Comparison of ENCODE assay signal across 16 cellular contexts in the genomic region with DNA sequence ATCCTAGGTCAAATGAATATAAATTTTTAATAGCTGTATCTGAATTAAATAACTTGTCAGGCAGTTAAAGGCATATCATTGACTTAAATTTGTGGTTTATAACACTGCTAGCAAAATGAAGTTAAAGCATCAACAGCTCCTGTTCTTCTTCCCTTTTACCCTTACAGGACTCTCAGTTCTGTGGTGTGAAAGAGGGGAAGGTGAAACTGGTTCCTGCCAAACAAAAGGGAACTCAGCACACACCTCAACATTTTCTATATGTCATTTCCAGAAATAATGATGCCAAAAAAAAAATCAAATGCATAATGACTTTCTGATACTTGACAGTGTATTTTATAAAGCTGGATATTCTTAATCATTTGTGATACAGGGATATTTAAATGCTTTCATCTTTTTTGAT. TPM values are rescaled to one million over a fixed set of nuclear protein-coding genes. Genes with fewer than 3 reads are reported as not detected.
A peak's percentile ranks its signal among the peaks of the same experiment; 100 is the strongest.
DNase-seq lines count a peak whose midpoint lies in the region; ATAC-seq and TF ChIP-seq lines count a peak whose summit lies in the region.
"Had no signal": no experiment of that assay in that cellular context is flagged by ENCODE, and none has a peak within 500 bp of the region (broad histone marks: within the 10 kb centered on the region; RNA-seq: fewer than 3 reads in every experiment).

No MANE protein-coding gene starts in this region.

- peak overlapping the region; percentile 17 for H3K4me3 Mint-ChIP-seq in activated B cell treated with CpG ODN at 0.5 μM for 24 hours
- H3K4me3 Mint-ChIP-seq: activated T-helper 1 cell treated with anti-CD3 and anti-CD28 coated beads, Interleukin-12 subunit alpha, Interleukin-12 subunit beta, Interleukin-2, Interleukin-4 antibody, amounts not matched to agents 30 ng/mL and 10 ng/mL and 1 ng/mL, durations not matched to agents 14 hours and 24 hours and 36 hours had no signal

- H3K27me3 Mint-ChIP-seq in activated B cell treated with CpG ODN at 0.5 μM for 24 hours, result no peaks in the 10 kb centered on the region

- CTCF ChIA-PET in activated B cell treated with CpG ODN at 0.5 μM for 24 hours (lab: Charles Lee), result interaction anchor here (0.6 to 1.7 kb wide), 4 partner anchors 21 to 1832 kb away, joined by 3 to 5 read pairs (median 4); partner anchors contain the start of gene ARL14EP

- no peak overlapping the region for H3K9ac ChIP-seq in GM23248
- H3K9ac ChIP-seq: parathyroid adenoma had no signal

- H3K79me2 ChIP-seq in GM23248 (ENCODE audit: insufficient read depth), result no peaks in the 10 kb centered on the region
- H3K79me2 ChIP-seq: parathyroid adenoma had no signal

- H3K4me1 ChIP-seq in GM23248 (ENCODE audit: insufficient read depth), result no peaks in the 10 kb centered on the region
- H3K4me1 ChIP-seq: parathyroid adenoma, uterus had no signal

- no peaks in the 10 kb centered on the region for H3K27me3 ChIP-seq in GM23248 (replicated peaks; ENCODE audit: insufficient read depth)
- H3K27me3 ChIP-seq: uterus had no signal

- peaks cover 7% of the 10 kb centered on the region for H3K36me3 Mint-ChIP-seq in activated B cell treated with CpG ODN at 0.5 μM for 24 hours (ENCODE audit: low read depth)

- H3K4me3 ChIP-seq in GM23248, result no peak overlapping the region
- H3K4me3 ChIP-seq: uterus had no signal

- no peak for TF ChIP-seq CTCF in activated B cell treated with CpG ODN at 0.5 μM for 24 hours (IDR thresholded peaks at IDR 0.05)

- in situ Hi-C loops in GM23248 (cut with MboI), result no loop called here

- DNase-seq in activated B cell treated with CpG ODN at 0.5 μM for 24 hours, result no peak
- no peak for DNase-seq in GM23248
- DNase-seq in middle frontal gyrus (ENCODE audit: extremely low spot score, low spot score), result no peak
- no peak for DNase-seq in activated CD4-positive, CD25-positive, alpha-beta regulatory T cell treated with anti-CD3 and anti-CD28 coated beads, Interleukin-2, amount 50 U/mL, for 72 hours
- DNase-seq: caudate nucleus; H7; stimulated activated naive CD4-positive, alpha-beta T cell treated with Interleukin-2 at 50 U/mL for 16 hours; T1000; uterus had no signal

- no peak for TF ChIP-seq POLR2A in GM18505 (IDR thresholded peaks at IDR 0.05; ENCODE audit: borderline replicate concordance, extremely low read depth, insufficient read depth, insufficient read length)

- peaks cover 38% of the 10 kb centered on the region for H3K4me1 Mint-ChIP-seq in activated B cell treated with CpG ODN at 0.5 μM for 24 hours

- intact Hi-C loops in activated B cell treated with CpG ODN at 0.5 μM for 24 hours (cut with micrococcal nuclease), result loop anchor here (10.0 kb wide), 1 partner anchor 241 kb away; the partner anchor contains the start of gene MPPED2

- no peaks in the 10 kb centered on the region for H3K9me3 ChIP-seq in GM23248 (ENCODE audit: low read depth)
- H3K9me3 ChIP-seq: uterus had no signal

- H4K20me1 ChIP-seq in GM23248 (ENCODE audit: insufficient read depth), result no peaks in the 10 kb centered on the region

- no peaks in the 10 kb centered on the region for H3K9me2 ChIP-seq in GM23248 (ENCODE audit: insufficient read depth)

- no peak overlapping the region for H2AFZ ChIP-seq in GM23248
- H2AFZ ChIP-seq: parathyroid adenoma had no signal

- H3F3A ChIP-seq in GM23248 (ENCODE audit: insufficient read depth), result 0 out of 2 replicates have a peak, but pooled peaks cover 12% of the 10 kb centered on the region

- no peaks in the 10 kb centered on the region for H3K36me3 ChIP-seq in GM23248 (ENCODE audit: low read depth)
- H3K36me3 ChIP-seq: uterus had no signal

- ATAC-seq in GM18505 (IDR thresholded peaks at IDR 0.05; ENCODE audit: unreplicated experiment), result peak; percentile 20
- peak; percentile 30 for ATAC-seq in GM21717 (IDR thresholded peaks at IDR 0.05; ENCODE audit: unreplicated experiment)
- peak; percentile 15 for ATAC-seq in HG03565 (IDR thresholded peaks at IDR 0.05; ENCODE audit: unreplicated experiment)
- ATAC-seq in activated B cell treated with CpG ODN at 0.5 μM for 24 hours (ENCODE audit: low read depth), result no peak
- ATAC-seq in HG02642 (IDR thresholded peaks at IDR 0.05; ENCODE audit: poor library complexity, unreplicated experiment), result no peak
- ATAC-seq: left lobe of liver had no signal

- H3K9me3 Mint-ChIP-seq in activated B cell treated with CpG ODN at 0.5 μM for 24 hours, result no peaks in the 10 kb centered on the region
- H3K9me3 Mint-ChIP-seq: activated T-helper 1 cell treated with anti-CD3 and anti-CD28 coated beads, Interleukin-12 subunit alpha, Interleukin-12 subunit beta, Interleukin-2, Interleukin-4 antibody, amounts not matched to agents 30 ng/mL and 10 ng/mL and 1 ng/mL, durations not matched to agents 14 hours and 24 hours and 36 hours had no signal

- no peak overlapping the region for H3K27ac ChIP-seq in GM23248
- H3K27ac ChIP-seq: parathyroid adenoma, uterus had no signal

- peak overlapping the region; percentile 72 for H3K27ac Mint-ChIP-seq in activated B cell treated with CpG ODN at 0.5 μM for 24 hours
- H3K27ac Mint-ChIP-seq: activated T-helper 1 cell treated with anti-CD3 and anti-CD28 coated beads, Interleukin-12 subunit alpha, Interleukin-12 subunit beta, Interleukin-2, Interleukin-4 antibody, amounts not matched to agents 30 ng/mL and 10 ng/mL and 1 ng/mL, durations not matched to agents 14 hours and 24 hours and 36 hours had no signal

- POLR2A ChIA-PET in activated B cell treated with CpG ODN at 0.5 μM for 24 hours (lab: Charles Lee), result interaction anchor here (0.8 to 2.7 kb wide), 2 partner anchors 19 to 21 kb away, joined by 3 to 25 read pairs; partner anchors contain the start of gene ARL14EP

- no peak overlapping the region for H3K4me2 ChIP-seq in GM23248 (ENCODE audit: unreplicated experiment)

RNA-seq across cellular contexts. Expression of gene ARL14EP, which starts 21.2 kb away (rescaled TPM):
- 36.5 and 40.1 TPM in 2 replicates for total RNA-seq in activated B cell treated with CpG ODN at 0.5 μM for 24 hours
- 24.3 and 30.2 TPM in 2 replicates for total RNA-seq in GM23248 (2014; rRNA removed; shearing (Covaris generic))
- polyA plus RNA-seq in GM23248 (2016; fragmentation: Nextera tagmentation; extraction: Ambion mirVana), result 33.9 and 34.4 TPM in 2 replicates

Comparison
In these comparisons a context has a peak if more than half of its experiments do, and no peak if none do; other contexts are left out.
1. ATAC-seq: peak in GM18505 (single experiment), GM21717 (single experiment) and HG03565 (single experiment); none in activated B cell treated with CpG ODN at 0.5 μM for 24 hours (single experiment) and HG02642 (single experiment).